26 cellular contexts compared by ENCODE assay signal in genomic region chr22:19733755-19734154, GRCh38. TPM values are rescaled to one million over a fixed set of nuclear protein-coding genes. Genes with fewer than 3 reads are reported as not detected.
DNase-seq lines count a peak whose midpoint lies in the region; ATAC-seq, FAIRE-seq and TF ChIP-seq lines count a peak whose summit lies in the region.
"Had no signal": no experiment of that assay in that cellular context is flagged by ENCODE, and none has a peak within 500 bp of the region (broad histone marks: within the 10 kb centered on the region; RNA-seq: fewer than 3 reads in every experiment).

No MANE protein-coding gene starts in this region.

- CTCF ChIA-PET in K562 (lab: Yijun Ruan, JAX; ENCODE audit: low intra/inter-chr PET ratio), result no interaction called here

- H3K9me3 ChIP-seq in K562 (replicated peaks; ENCODE audit: control insufficient read depth, insufficient read depth, low read depth, low read length), result no peaks in the 10 kb centered on the region
- H3K9me3 ChIP-seq in suprapubic skin, result no peaks in the 10 kb centered on the region
- H3K9me3 ChIP-seq: BE2C, BLaER1 had no signal

- peaks cover 11 to 71% of the 10 kb centered on the region in 2 experiments for H3K4me1 ChIP-seq in K562 (replicated peaks in 1 of 2; ENCODE audit: control insufficient read depth in 2 of 2, insufficient read depth in 2 of 2, low read length in 2 of 2)
- no peaks in the 10 kb centered on the region for H3K4me1 ChIP-seq in mesendoderm (ENCODE audit: control insufficient read depth, low read depth, low read length)
- peaks cover 10% of the 10 kb centered on the region for H3K4me1 ChIP-seq in suprapubic skin
- H3K4me1 ChIP-seq: BE2C had no signal

- H3K27me3 ChIP-seq in K562 (ENCODE audit: control insufficient read depth in 2 of 2, insufficient read depth in 2 of 2, low read length in 2 of 2) (peaks cover 0 to 39% of the 10 kb centered on the region in 2 experiments; a peak in 2 of 5 replicates), mesendoderm (ENCODE audit: insufficient read depth, low read length, poor library complexity) (no peaks in the 10 kb centered on the region), suprapubic skin (peaks cover 2% of the 10 kb centered on the region)
- H3K27me3 ChIP-seq: BE2C, BLaER1 had no signal

- H3K4me2 ChIP-seq in K562 (ENCODE audit: insufficient read depth, low read length) (no peak overlapping the region), mesendoderm (ENCODE audit: low read length) (no peak overlapping the region)
- H3K4me2 ChIP-seq: BLaER1 had no signal

- H3K4me3 Mint-ChIP-seq in activated naive CD8-positive, alpha-beta T cell treated with anti-CD3 and anti-CD28 coated beads, Interleukin-2, amount 50 U/mL, for 24 hours, result no peak overlapping the region
- H3K4me3 Mint-ChIP-seq: CD14-positive monocyte; CD4-positive, alpha-beta memory T cell; CD4-positive, CD25-positive, alpha-beta regulatory T cell had no signal

- 10% methylated on average over 5 of the region's 5 CpGs for WGBS in K562 (ENCODE audit: insufficient coverage, low coverage, missing lambda C conversion rate)
- WGBS in mesendoderm (ENCODE audit: extremely low coverage, insufficient coverage, low lambda C conversion rate), result no CpG with 5 or more reads among the region's 5 CpGs
- WGBS in suprapubic skin, result 70% methylated on average over 5 of the region's 5 CpGs

- H3K27ac Mint-ChIP-seq in activated naive CD8-positive, alpha-beta T cell treated with anti-CD3 and anti-CD28 coated beads, Interleukin-2, amount 50 U/mL, for 24 hours, result no peak overlapping the region
- H3K27ac Mint-ChIP-seq: CD14-positive monocyte; CD4-positive, alpha-beta memory T cell; CD4-positive, CD25-positive, alpha-beta regulatory T cell; CD8-positive, alpha-beta memory T cell had no signal

- TF ChIP-seq POLR2A in K562 (conservative IDR thresholded peaks at IDR 0.05) (no peak), suprapubic skin (IDR thresholded peaks at IDR 0.05) (no peak)

- TF ChIP-seq CTCF in K562 (IDR thresholded peaks at IDR 0.05 in 2 of 3, conservative IDR thresholded peaks at IDR 0.05 in 1 of 3; ENCODE audit: insufficient read depth in 2 of 3, low read depth in 1 of 3, low read length in 3 of 3) (no peak), suprapubic skin (IDR thresholded peaks at IDR 0.05) (no peak)

- ATAC-seq in K562 (no peak), left ventricle myocardium superior (no peak)
- ATAC-seq in activated naive CD8-positive, alpha-beta T cell treated with anti-CD3 and anti-CD28 coated beads, Interleukin-2, amount 50 U/mL, for 24 hours, result no peak

- H3K27ac ChIP-seq in K562 (ENCODE audit: extremely low read depth, low read depth, low read length) (no peak overlapping the region), mesendoderm (ENCODE audit: low read depth, low read length) (no peak overlapping the region), suprapubic skin (no peak overlapping the region)
- H3K27ac ChIP-seq: BLaER1 had no signal

- POLR2A ChIA-PET in K562 (lab: Yijun Ruan, JAX), result interaction anchor here (0.7 to 2.4 kb wide), 3 partner anchors 10 to 179 kb away, joined by 4 to 10 read pairs (median 4); partner anchors contain the start of gene GP1BB

- in situ Hi-C loops in K562 (cut with MboI), result loop anchor here (5.0 kb wide), 1 partner anchor 179 kb away; no protein-coding TSS in a partner anchor

- no peaks in the 10 kb centered on the region for H3K9me1 ChIP-seq in K562 (ENCODE audit: control insufficient read depth, insufficient read depth, low read length)

- H3K18ac ChIP-seq in mesendoderm (ENCODE audit: low read length), result no peak overlapping the region

- H2BK5ac ChIP-seq in mesendoderm (ENCODE audit: low read length), result no peak overlapping the region

- no peak overlapping the region for H2BK120ac ChIP-seq in mesendoderm (ENCODE audit: low read depth, low read length)

- H4K20me1 ChIP-seq in K562 (replicated peaks; ENCODE audit: control insufficient read depth, insufficient read depth, low read length), result peaks cover 16% of the 10 kb centered on the region
- H4K20me1 ChIP-seq: BLaER1 had no signal

- H2AFZ ChIP-seq in K562 (ENCODE audit: low read depth, low read length), result no peak overlapping the region

- peak overlapping the region in 1 of 2 experiments; percentile 50; a peak in 1 of 4 replicates for H3K9ac ChIP-seq in K562 (ENCODE audit: insufficient read depth in 1 of 2, low read depth in 2 of 2, low read length in 2 of 2)
- H3K9ac ChIP-seq in mesendoderm (ENCODE audit: low read length), result no peak overlapping the region
- H3K9ac ChIP-seq: BLaER1 had no signal

- H3K23ac ChIP-seq in mesendoderm (ENCODE audit: low read length), result peak overlapping the region; percentile 24

- no peak overlapping the region for H2AK5ac ChIP-seq in mesendoderm (ENCODE audit: low read length)

- intact Hi-C loops in K562 (cut with micrococcal nuclease) (loop anchor here (5.0 kb wide), 2 partner anchors 159 to 384 kb away; partner anchors contain the start of genes RANBP1 and TRMT2A), left ventricle myocardium superior (cut with micrococcal nuclease) (loop anchor here (5.0 kb wide), 1 partner anchor 179 kb away; no protein-coding TSS in a partner anchor)

- FAIRE-seq in K562 (lab: Jason Lieb, UNC), result no peak
- FAIRE-seq: A204.1, GM12891, GM19239 had no signal

- no peak for TF ChIP-seq EP300 in K562 (IDR thresholded peaks at IDR 0.05; ENCODE audit: low read length)
- no peak for TF ChIP-seq EP300 in suprapubic skin (IDR thresholded peaks at IDR 0.05)

- no peak overlapping the region for H4K5ac ChIP-seq in mesendoderm (ENCODE audit: low read length)

- H3K36me3 ChIP-seq in K562 (ENCODE audit: control insufficient read depth, insufficient read depth, low read length), result no peaks in the 10 kb centered on the region
- H3K36me3 ChIP-seq in mesendoderm (ENCODE audit: control insufficient read depth, insufficient read depth, low read length), result no peaks in the 10 kb centered on the region
- no peaks in the 10 kb centered on the region for H3K36me3 ChIP-seq in suprapubic skin
- H3K36me3 ChIP-seq: BE2C, BLaER1 had no signal

- H3K9me3 Mint-ChIP-seq in activated naive CD8-positive, alpha-beta T cell treated with anti-CD3 and anti-CD28 coated beads, Interleukin-2, amount 50 U/mL, for 24 hours, result no peaks in the 10 kb centered on the region
- H3K9me3 Mint-ChIP-seq: CD14-positive monocyte; CD4-positive, alpha-beta memory T cell; CD4-positive, CD25-positive, alpha-beta regulatory T cell; CD8-positive, alpha-beta memory T cell had no signal

- no peak overlapping the region for H3K4ac ChIP-seq in mesendoderm (ENCODE audit: low read depth, low read length)

- no peak overlapping the region for H4K8ac ChIP-seq in mesendoderm (ENCODE audit: low read depth, low read length)

- H3K56ac ChIP-seq in mesendoderm (ENCODE audit: low read length), result no peak overlapping the region

- H3K4me3 ChIP-seq in K562, result no peak overlapping the region
- H3K4me3 ChIP-seq in mesendoderm (ENCODE audit: low read length), result no peak overlapping the region
- no peak overlapping the region for H3K4me3 ChIP-seq in suprapubic skin
- H3K4me3 ChIP-seq: BLaER1 had no signal

- no peak for TF ChIP-seq RAD21 in K562 (CRISPR knock-in tag; conservative IDR thresholded peaks at IDR 0.05 in 1 of 2, IDR thresholded peaks at IDR 0.05 in 1 of 2)

- no peaks in the 10 kb centered on the region for H3K4me1 Mint-ChIP-seq in activated naive CD8-positive, alpha-beta T cell treated with anti-CD3 and anti-CD28 coated beads, Interleukin-2, amount 50 U/mL, for 24 hours

- H3K27me3 Mint-ChIP-seq in activated naive CD8-positive, alpha-beta T cell treated with anti-CD3 and anti-CD28 coated beads, Interleukin-2, amount 50 U/mL, for 24 hours, result no peaks in the 10 kb centered on the region

- no peaks in the 10 kb centered on the region for H3K79me2 ChIP-seq in K562 (ENCODE audit: control insufficient read depth, insufficient read depth, low read length)
- no peaks in the 10 kb centered on the region for H3K79me2 ChIP-seq in mesendoderm (ENCODE audit: control insufficient read depth, insufficient read depth, low read length)

- no peak overlapping the region for H2BK15ac ChIP-seq in mesendoderm (replicated peaks; ENCODE audit: low read depth)

- no peak for DNase-seq in K562 (ENCODE audit: extremely low read depth in 1 of 4, low spot score in 3 of 4)
- DNase-seq in mesendoderm, result no peak
- DNase-seq in suprapubic skin (ENCODE audit: low spot score in 2 of 2), result no peak
- no peak for DNase-seq in left ventricle myocardium superior
- DNase-seq in activated naive CD8-positive, alpha-beta T cell treated with anti-CD3 and anti-CD28 coated beads, Interleukin-2, amount 50 U/mL, for 24 hours, result no peak
- DNase-seq: 8988T; ACHN; BE2C; C1 segment of cervical spinal cord; CD4-positive, alpha-beta memory T cell; CD4-positive, CD25-positive, alpha-beta regulatory T cell; CD8-positive, alpha-beta memory T cell; COR-L47; DMS 273 treated with DMSO at 0.1 percent for 48 hours; DMS153; DMS53; DMS79; DND-41; EL; GDM1 had no signal

- no peaks in the 10 kb centered on the region for H3K36me3 Mint-ChIP-seq in activated naive CD8-positive, alpha-beta T cell treated with anti-CD3 and anti-CD28 coated beads, Interleukin-2, amount 50 U/mL, for 24 hours (ENCODE audit: low read depth)
- H3K36me3 Mint-ChIP-seq: CD14-positive monocyte; CD4-positive, alpha-beta memory T cell; CD4-positive, CD25-positive, alpha-beta regulatory T cell; CD8-positive, alpha-beta memory T cell had no signal

- no peaks in the 10 kb centered on the region for H3K79me1 ChIP-seq in mesendoderm (ENCODE audit: low read length)

- BruUV-seq in K562 (replicated peaks; lab: Mats Ljungman, UMichigan), result no TSS peak

RNA-seq across cellular contexts. Expression of gene GP1BB, which starts 10.4 kb away (rescaled TPM):
- 12.5 and 89.3 TPM in 2 replicates for total RNA-seq in K562 (2011; cell fraction: chromatin; rRNA removed; ENCODE audit: low replicate concordance)
- total RNA-seq in K562 (2011; cell fraction: nucleolus; rRNA removed), result 145 and 149 TPM in 2 replicates
- total RNA-seq in K562 (2011; cell fraction: nucleoplasm; rRNA removed), result 44.7 and 52.3 TPM in 2 replicates
- 85.2 and 90.0 TPM in 2 replicates for total RNA-seq in K562 (2014; rRNA removed)
- 2.1 and 2.8 TPM in 2 replicates for total RNA-seq in K562 (2014; rRNA removed; fragmentation: Illumina TruSeq; extraction: Trizol)
- 1.6 and 5.2 TPM in 2 replicates for total RNA-seq in K562 (2015; rRNA removed; fragmentation: Illumina TruSeq; extraction: Trizol)
- total RNA-seq in K562 (2021), result 139 and 162 TPM in 2 replicates
- 9.2 and 33.6 TPM in 2 replicates for polyA plus RNA-seq in K562 (2011; rRNA removed)
- polyA plus RNA-seq in K562 (2011; cell fraction: cytosol; rRNA removed), result 60.0 and 286 TPM in 2 replicates
- 103 and 165 TPM in 2 replicates for polyA plus RNA-seq in K562 (2011; cell fraction: nucleus; rRNA removed)
- 49.9 and 97.0 TPM in 2 replicates for polyA plus RNA-seq in K562 (2012)
- polyA plus RNA-seq in K562 (2014; fragmentation: Illumina TruSeq; extraction: Trizol), result 1.6 and 15.2 TPM in 2 replicates
- 1 to 10 TPM in 1 of 2 experiments, under 1 TPM in 1; 0.69 to 1.1 TPM for polyA plus RNA-seq in K562 (2014; fragmentation: Nextera tagmentation; extraction: Ambion mirVana)
- polyA plus RNA-seq in K562 (2014; rRNA removed), result 110 and 150 TPM in 2 replicates
- polyA minus RNA-seq in K562 (2011; rRNA and poly(A)+ RNA removed), result 2.4 and 2.8 TPM in 2 replicates
- 43.2 and 113 TPM in 2 replicates for polyA minus RNA-seq in K562 (2011; cell fraction: cytosol; rRNA and poly(A)+ RNA removed)
- polyA minus RNA-seq in K562 (2011; cell fraction: nucleus; rRNA and poly(A)+ RNA removed), result 19.4 and 37.3 TPM in 2 replicates
- 0.52 TPM for polyA plus RNA-seq in mesendoderm (2013, experiment 1 of 2)
- 0.45 TPM for polyA plus RNA-seq in mesendoderm (2013, experiment 2 of 2)
- 10 to 100 TPM; 14.7 to 28.7 (median 19.4) TPM for total RNA-seq in suprapubic skin
- not detected for total RNA-seq in left ventricle myocardium superior
- total RNA-seq: CD4-positive, alpha-beta memory T cell; CD8-positive, alpha-beta memory T cell had no signal
- polyA plus RNA-seq: CD4-positive, alpha-beta memory T cell; CD4-positive, CD25-positive, alpha-beta regulatory T cell; CD8-positive, alpha-beta memory T cell had no signal

RNA-seq across cellular contexts. Expression of gene SEPTIN5, which starts 19.5 kb away (rescaled TPM):
- total RNA-seq in K562 (2011; cell fraction: chromatin; rRNA removed; ENCODE audit: low replicate concordance), result 625 and 1,610 TPM in 2 replicates
- 538 and 650 TPM in 2 replicates for total RNA-seq in K562 (2011; cell fraction: nucleolus; rRNA removed)
- 407 and 495 TPM in 2 replicates for total RNA-seq in K562 (2011; cell fraction: nucleoplasm; rRNA removed)
- 116 and 125 TPM in 2 replicates for total RNA-seq in K562 (2014; rRNA removed)
- 92.5 and 94.6 TPM in 2 replicates for total RNA-seq in K562 (2014; rRNA removed; fragmentation: Illumina TruSeq; extraction: Trizol)
- 28.1 and 34.9 TPM in 2 replicates for total RNA-seq in K562 (2015; rRNA removed; fragmentation: Illumina TruSeq; extraction: Trizol)
- total RNA-seq in K562 (2021), result 177 and 195 TPM in 2 replicates
- 119 and 238 TPM in 2 replicates for polyA plus RNA-seq in K562 (2011; rRNA removed)
- polyA plus RNA-seq in K562 (2011; cell fraction: cytosol; rRNA removed), result 143 and 156 TPM in 2 replicates
- polyA plus RNA-seq in K562 (2011; cell fraction: nucleus; rRNA removed), result 671 and 957 TPM in 2 replicates
- polyA plus RNA-seq in K562 (2012), result 122 and 123 TPM in 2 replicates
- 135 and 164 TPM in 2 replicates for polyA plus RNA-seq in K562 (2014; fragmentation: Illumina TruSeq; extraction: Trizol)
- polyA plus RNA-seq in K562 (2014; fragmentation: Nextera tagmentation; extraction: Ambion mirVana), result 1 to 10 TPM in 1 of 2 experiments, under 1 TPM in 1; 0.03 to 1.9 TPM
- 129 and 135 TPM in 2 replicates for polyA plus RNA-seq in K562 (2014; rRNA removed)
- polyA minus RNA-seq in K562 (2011; rRNA and poly(A)+ RNA removed), result 306 and 458 TPM in 2 replicates
- polyA minus RNA-seq in K562 (2011; cell fraction: cytosol; rRNA and poly(A)+ RNA removed), result 83.2 and 205 TPM in 2 replicates
- polyA minus RNA-seq in K562 (2011; cell fraction: nucleus; rRNA and poly(A)+ RNA removed), result 284 and 666 TPM in 2 replicates
- 6.2 TPM for polyA plus RNA-seq in mesendoderm (2013, experiment 1 of 2)
- 5.7 TPM for polyA plus RNA-seq in mesendoderm (2013, experiment 2 of 2)
- total RNA-seq in suprapubic skin, result 100 to 1,000 TPM in 3 of 4 donors, 10 to 100 TPM in 1; 89.0 to 147 (median 129) TPM
- 152 TPM for total RNA-seq in left ventricle myocardium superior
- total RNA-seq: CD4-positive, alpha-beta memory T cell had no signal
- polyA plus RNA-seq: CD4-positive, alpha-beta memory T cell; CD4-positive, CD25-positive, alpha-beta regulatory T cell; CD8-positive, alpha-beta memory T cell had no signal

RNA-seq across cellular contexts. Expression of gene TBX1, which starts 26.8 kb away (rescaled TPM):
- total RNA-seq in K562 (2011; cell fraction: chromatin; rRNA removed; ENCODE audit: low replicate concordance), result 31.9 and 90.7 TPM in 2 replicates
- total RNA-seq in K562 (2011; cell fraction: nucleolus; rRNA removed), result 41.9 and 52.4 TPM in 2 replicates
- 40.6 and 47.0 TPM in 2 replicates for total RNA-seq in K562 (2011; cell fraction: nucleoplasm; rRNA removed)
- total RNA-seq in K562 (2014; rRNA removed) (8.9 and 14.0 TPM in 2 replicates), K562 (2014; rRNA removed; fragmentation: Illumina TruSeq; extraction: Trizol) (2.1 and 2.6 TPM in 2 replicates), K562 (2015; rRNA removed; fragmentation: Illumina TruSeq; extraction: Trizol) (3.5 and 3.9 TPM in 2 replicates), K562 (2021) (34.2 and 35.0 TPM in 2 replicates), suprapubic skin (1 to 10 TPM; 1.6 to 7.0 (median 4.8) TPM), left ventricle myocardium superior (3.6 TPM)
- polyA plus RNA-seq in K562 (2011; rRNA removed) (2.5 and 9.5 TPM in 2 replicates), K562 (2014; fragmentation: Illumina TruSeq; extraction: Trizol) (8.0 and 12.8 TPM in 2 replicates), K562 (2014; fragmentation: Nextera tagmentation; extraction: Ambion mirVana) (under 1 TPM; 0.07 to 0.11 TPM), K562 (2014; rRNA removed) (14.7 and 17.1 TPM in 2 replicates)
- polyA plus RNA-seq in K562 (2011; cell fraction: cytosol; rRNA removed), result 5.8 and 7.7 TPM in 2 replicates
- polyA plus RNA-seq in K562 (2011; cell fraction: nucleus; rRNA removed), result 55.1 and 87.1 TPM in 2 replicates
- polyA plus RNA-seq in K562 (2012), result 12.4 and 14.0 TPM in 2 replicates
- 2.2 and 5.5 TPM in 2 replicates for polyA minus RNA-seq in K562 (2011; rRNA and poly(A)+ RNA removed)
- 5.4 and 22.9 TPM in 2 replicates for polyA minus RNA-seq in K562 (2011; cell fraction: cytosol; rRNA and poly(A)+ RNA removed)
- polyA minus RNA-seq in K562 (2011; cell fraction: nucleus; rRNA and poly(A)+ RNA removed), result 20.1 and 45.7 TPM in 2 replicates
- polyA plus RNA-seq in mesendoderm (2013, experiment 1 of 2), result 0.03 TPM
- 0.10 TPM for polyA plus RNA-seq in mesendoderm (2013, experiment 2 of 2)
- total RNA-seq: CD4-positive, alpha-beta memory T cell; CD4-positive, CD25-positive, alpha-beta regulatory T cell; CD8-positive, alpha-beta memory T cell had no signal
- polyA plus RNA-seq: AG04450; CD14-positive monocyte; CD4-positive, alpha-beta memory T cell; CD4-positive, CD25-positive, alpha-beta regulatory T cell; CD8-positive, alpha-beta memory T cell had no signal
